24 cellular contexts compared by ENCODE assay signal in the genomic region with DNA sequence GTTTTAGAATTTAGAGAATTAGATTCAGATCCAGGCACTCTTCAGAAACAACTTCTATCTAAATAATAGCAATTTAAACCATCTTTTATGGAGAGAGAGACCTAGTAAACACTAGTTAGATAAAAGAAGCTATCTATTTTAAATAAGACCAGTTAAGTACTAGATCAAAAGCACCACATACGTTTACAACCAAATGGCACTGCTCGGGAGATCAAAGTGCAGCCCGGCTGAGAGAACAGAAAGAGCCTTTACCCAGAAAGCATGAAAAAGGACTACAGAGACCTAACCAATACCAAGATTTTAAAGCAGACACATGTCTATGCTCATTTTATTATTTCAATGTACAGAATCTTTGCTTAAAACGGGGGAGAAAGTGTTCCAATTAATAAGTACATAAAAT. TPM values are rescaled to one million over a fixed set of nuclear protein-coding genes. Genes with fewer than 3 reads are reported as not detected.
DNase-seq lines count a peak whose midpoint lies in the region; ATAC-seq and TF ChIP-seq lines count a peak whose summit lies in the region.
"Had no signal": no experiment of that assay in that cellular context is flagged by ENCODE, and none has a peak within 500 bp of the region (broad histone marks: within the 10 kb centered on the region; RNA-seq: fewer than 3 reads in every experiment).

No MANE protein-coding gene starts in this region.

- CTCF ChIA-PET in activated CD4-positive, alpha-beta T cell treated with anti-CD3 and anti-CD28 coated beads for 36 hours (lab: Charles Lee): interaction anchor here (0.6 kb wide), 1 partner anchor 48 kb away, joined by 4 read pairs; no protein-coding TSS in a partner anchor
- CTCF ChIA-PET in OCI-LY7 (lab: Charles Lee; ENCODE audit: unreplicated experiment): no interaction called here

- no peaks in the 10 kb centered on the region for H3K27me3 ChIP-seq in smooth muscle cell (ENCODE audit: low read depth)

- H3K9ac ChIP-seq in smooth muscle cell (ENCODE audit: low read depth): no peak overlapping the region

- no peak for ATAC-seq in activated CD4-positive, alpha-beta T cell treated with anti-CD3 and anti-CD28 coated beads for 36 hours
- ATAC-seq in HG03159 (IDR thresholded peaks at IDR 0.05; ENCODE audit: unreplicated experiment): no peak
- ATAC-seq: Panc1, Right ventricle myocardium inferior had no signal

- H3K9me3 Mint-ChIP-seq in activated CD4-positive, alpha-beta T cell treated with anti-CD3 and anti-CD28 coated beads for 36 hours (ENCODE audit: low read depth): no peaks in the 10 kb centered on the region
- H3K9me3 Mint-ChIP-seq: CD8-positive, alpha-beta memory T cell; H9 had no signal

- peaks cover 13% of the 10 kb centered on the region for H3F3A ChIP-seq in smooth muscle cell (ENCODE audit: low read depth)

- H3K27ac Mint-ChIP-seq in activated CD4-positive, alpha-beta T cell treated with anti-CD3 and anti-CD28 coated beads for 36 hours: no peak overlapping the region
- H3K27ac Mint-ChIP-seq: H9 had no signal

- H2AFZ ChIP-seq in OCI-LY7 (ENCODE audit: low read length): peak overlapping the region; percentile 1; the same call in 1 of the 2 replicates
- H2AFZ ChIP-seq in smooth muscle cell (ENCODE audit: low read depth): peak overlapping the region; percentile 50

- H3K4me3 ChIP-seq in OCI-LY7 (ENCODE audit: low read depth, low read length, poor library complexity, severe bottlenecking) (no peak overlapping the region), mesodermal cell (ENCODE audit: extremely low read depth, insufficient read depth, low read length, poor library complexity, severe bottlenecking) (no peak overlapping the region), smooth muscle cell (peak overlapping the region; percentile 15)
- H3K4me3 ChIP-seq: SK-N-MC had no signal

- TF ChIP-seq CTCF in OCI-LY7 (conservative IDR thresholded peaks at IDR 0.05; ENCODE audit: low read length) (no peak), smooth muscle cell (IDR thresholded peaks at IDR 0.05; ENCODE audit: borderline replicate concordance, insufficient read depth, poor library complexity, severe bottlenecking) (no peak)

- H4K20me1 ChIP-seq in OCI-LY7 (ENCODE audit: insufficient read depth, low read length) (no peaks in the 10 kb centered on the region), smooth muscle cell (ENCODE audit: low read depth) (no peaks in the 10 kb centered on the region)

- H3K36me3 ChIP-seq in OCI-LY7 (ENCODE audit: insufficient read depth, low read length) (no peaks in the 10 kb centered on the region), mesodermal cell (ENCODE audit: control insufficient read depth, insufficient read depth, low read length) (no peaks in the 10 kb centered on the region), smooth muscle cell (ENCODE audit: low read depth) (no peaks in the 10 kb centered on the region)

- intact Hi-C loops in activated CD4-positive, alpha-beta T cell treated with anti-CD3 and anti-CD28 coated beads for 36 hours (cut with DNase I, micrococcal nuclease): no loop called here
- intact Hi-C loops in OCI-LY7 (cut with micrococcal nuclease; ENCODE audit: unreplicated experiment): no loop called here

- no peak overlapping the region for H3K4me2 ChIP-seq in OCI-LY7 (ENCODE audit: low read length)
- H3K4me2 ChIP-seq in smooth muscle cell: peak overlapping the region; percentile 81

- H3K4me3 Mint-ChIP-seq in activated CD4-positive, alpha-beta T cell treated with anti-CD3 and anti-CD28 coated beads for 36 hours: no peak overlapping the region
- H3K4me3 Mint-ChIP-seq: CD8-positive, alpha-beta memory T cell; H9 had no signal

- no peaks in the 10 kb centered on the region for H3K79me2 ChIP-seq in OCI-LY7 (ENCODE audit: insufficient read depth, low read depth, low read length)
- no peaks in the 10 kb centered on the region for H3K79me2 ChIP-seq in smooth muscle cell (ENCODE audit: low read depth)

- peaks cover 2% of the 10 kb centered on the region for H3K27me3 Mint-ChIP-seq in activated CD4-positive, alpha-beta T cell treated with anti-CD3 and anti-CD28 coated beads for 36 hours

- WGBS in mesodermal cell (ENCODE audit: insufficient coverage in 2 of 2), 2 experiments: 27% methylated on average over 3 of the region's 4 CpGs; no CpG with 5 or more reads in 1 of the 2 experiments
- WGBS in smooth muscle cell (ENCODE audit: low lambda C conversion rate): 7% methylated on average over 4 of the region's 4 CpGs

- POLR2A ChIA-PET in activated CD4-positive, alpha-beta T cell treated with anti-CD3 and anti-CD28 coated beads for 36 hours (lab: Charles Lee): no interaction called here
- POLR2A ChIA-PET in OCI-LY7 (lab: Charles Lee): interaction anchor here (1.0 to 1.2 kb wide), 2 partner anchors 10 to 27 kb away, joined by 3 to 4 read pairs; no protein-coding TSS in a partner anchor

- no peaks in the 10 kb centered on the region for H3K36me3 Mint-ChIP-seq in activated CD4-positive, alpha-beta T cell treated with anti-CD3 and anti-CD28 coated beads for 36 hours (ENCODE audit: low read depth)
- H3K36me3 Mint-ChIP-seq: CD8-positive, alpha-beta memory T cell had no signal

- H3K9me2 ChIP-seq in OCI-LY7 (ENCODE audit: insufficient read depth, low read length): no peaks in the 10 kb centered on the region

- DNase-seq in activated CD4-positive, alpha-beta T cell treated with anti-CD3 and anti-CD28 coated beads for 36 hours: peak; percentile 7
- DNase-seq in activated CD4-positive, alpha-beta T cell treated with anti-CD3 and anti-CD28 coated beads, Interleukin-2, amount 50 U/mL, for 1 hour: no peak
- no peak for DNase-seq in OCI-LY7 (ENCODE audit: low spot score)
- DNase-seq in smooth muscle cell (lab: John Stamatoyannopoulos, UW; ENCODE audit: unreplicated experiment): no peak
- no peak for DNase-seq in stimulated activated CD4-positive, alpha-beta T cell treated with anti-CD3 and anti-CD28 coated beads, Interleukin-2, amount 100 ng/mL, for 24 hours
- no peak for DNase-seq in HT-29 (ENCODE audit: low spot score)
- DNase-seq: 8988T, EL, H9, KBM-7, NCI-H1048, NCI-H146, NCI-H2081 treated with DMSO at 0.1 percent for 48 hours, NCI-H226, NCI-H524 treated with DMSO at 0.1 percent for 48 hours had no signal

- H3K9me3 ChIP-seq in OCI-LY7 (ENCODE audit: low read length): no peaks in the 10 kb centered on the region
- no peaks in the 10 kb centered on the region for H3K9me3 ChIP-seq in mesodermal cell (ENCODE audit: control insufficient read depth, low read length)
- no peaks in the 10 kb centered on the region for H3K9me3 ChIP-seq in smooth muscle cell (replicated peaks; ENCODE audit: low read depth)

- peaks cover 9% of the 10 kb centered on the region for H3K4me1 Mint-ChIP-seq in activated CD4-positive, alpha-beta T cell treated with anti-CD3 and anti-CD28 coated beads for 36 hours

- no peaks in the 10 kb centered on the region for H3K4me1 ChIP-seq in OCI-LY7 (ENCODE audit: insufficient read depth, low read length, poor library complexity, severe bottlenecking)
- H3K4me1 ChIP-seq in mesodermal cell (ENCODE audit: control insufficient read depth, insufficient read depth, low read length, poor library complexity, severe bottlenecking): peaks cover 2% of the 10 kb centered on the region
- peaks cover 32% of the 10 kb centered on the region for H3K4me1 ChIP-seq in smooth muscle cell (ENCODE audit: low read depth)

- BruUV-seq in OCI-LY7 (replicated peaks; lab: Mats Ljungman, UMichigan): no TSS peak

- H3K27ac ChIP-seq in OCI-LY7 (ENCODE audit: low read depth, low read length, poor library complexity, severe bottlenecking): no peak overlapping the region
- peak overlapping the region; percentile 31 for H3K27ac ChIP-seq in mesodermal cell (ENCODE audit: low read depth, low read length, severe bottlenecking)
- peak overlapping the region; percentile 51 for H3K27ac ChIP-seq in smooth muscle cell (ENCODE audit: low read depth)
- H3K27ac ChIP-seq: HL-60, SK-N-MC had no signal

RNA-seq across cellular contexts. Expression of a gene that starts 30.8 kb away (rescaled TPM):
- not detected for total RNA-seq in activated CD4-positive, alpha-beta T cell treated with anti-CD3 and anti-CD28 coated beads for 36 hours
- total RNA-seq in OCI-LY7 (2014; rRNA removed; shearing (Covaris generic)): 0.18 and 0.44 TPM in 2 replicates
- total RNA-seq in OCI-LY7 (2022) (not detected in 2 replicates), smooth muscle cell (21.8 and 27.4 TPM in 2 replicates)
- 19.5 TPM for polyA plus RNA-seq in mesodermal cell (2013, experiment 1 of 2)
- polyA plus RNA-seq in mesodermal cell (2013, experiment 2 of 2): 24.6 TPM
- polyA plus RNA-seq in smooth muscle cell: 11.8 and 20.1 TPM in 2 replicates
- not detected in 2 replicates for total RNA-seq in HT-29 (2014; rRNA removed; shearing (Covaris generic))
- total RNA-seq: CD8-positive, alpha-beta memory T cell; M059J; Right ventricle myocardium inferior had no signal
- polyA plus RNA-seq: BJ; CD8-positive, alpha-beta memory T cell had no signal

Comparison
In these comparisons a context has a peak if more than half of its experiments do, and no peak if none do; other contexts are left out.
1. RNA of a gene that starts 30.8 kb away (total RNA-seq): 21.8 to 27.4 TPM in smooth muscle cell; 0.18 to 0.44 TPM in OCI-LY7, not detected in activated CD4-positive, alpha-beta T cell treated with anti-CD3 and anti-CD28 coated beads for 36 hours and not detected in HT-29; every median in the first group is over 10 times any median in the second.